8 cellular contexts compared by ENCODE assay signal in the genomic region with DNA sequence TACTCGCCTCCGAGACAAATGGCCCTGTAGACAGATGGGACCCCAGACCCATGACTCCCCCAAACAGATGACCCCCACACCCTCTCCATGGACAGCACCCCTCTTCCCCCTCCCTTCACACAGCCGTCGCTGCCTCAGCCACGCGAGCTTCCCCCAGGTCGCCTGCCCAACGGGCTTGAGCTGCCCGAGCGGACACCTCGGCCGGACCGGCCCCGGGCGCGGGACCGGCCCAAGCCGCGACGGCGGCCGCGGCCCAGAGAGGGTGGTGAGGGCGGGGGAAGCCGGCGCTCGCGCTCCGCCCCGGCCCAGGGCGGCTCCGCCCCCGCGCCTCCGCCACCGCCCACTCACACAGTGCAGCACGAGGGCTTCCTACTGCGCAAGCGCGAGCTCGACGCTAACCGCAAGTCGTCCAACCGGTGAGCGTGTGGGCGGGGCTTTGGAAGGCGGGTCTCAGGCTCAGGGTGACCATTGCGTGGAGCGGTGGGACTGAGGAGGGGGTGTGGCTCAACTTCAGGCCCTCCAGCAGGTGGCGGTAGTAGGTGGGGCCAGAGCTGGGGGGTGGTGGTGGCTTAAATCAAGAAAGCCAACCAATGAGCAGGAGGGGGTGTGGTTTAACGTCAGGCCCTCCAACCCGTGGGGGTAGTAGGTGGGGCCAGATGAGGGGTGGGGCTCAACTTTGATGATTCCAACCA. TPM values are rescaled to one million over a fixed set of nuclear protein-coding genes. Genes with fewer than 3 reads are reported as not detected.
DNase-seq lines count a peak whose midpoint lies in the region; ATAC-seq and TF ChIP-seq lines count a peak whose summit lies in the region.

No MANE protein-coding gene starts in this region.

- no peaks in the 10 kb centered on the region for H3K9me3 ChIP-seq in right lobe of liver

- peak; percentile 54 for TF ChIP-seq POLR2A in right lobe of liver (IDR thresholded peaks at IDR 0.05)

- DNase-seq in NCI-H748 (lab: John Stamatoyannopoulos, UW; ENCODE audit: unreplicated experiment) (peak; percentile 100), dorsolateral prefrontal cortex (peak; percentile 85 to 99 (median 98)), right lobe of liver (peak; percentile 99 to 100 (median 100))
- peak; percentile 93 to 94 for DNase-seq in activated CD4-positive, alpha-beta T cell treated with anti-CD3 and anti-CD28 coated beads, Interleukin-2, amount 50 U/mL, for 4 hours
- peak; percentile 93 for DNase-seq in stimulated activated CD4-positive, alpha-beta T cell treated with anti-CD3 and anti-CD28 coated beads, Interleukin-4, amount 100 ng/mL, for 24 hours

- WGBS in right lobe of liver (ENCODE audit: insufficient coverage, low coverage, low lambda C conversion rate, missing lambda C conversion rate) = under 1% methylated on average over 27 of the region's 53 CpGs

- H3K27ac ChIP-seq in C4-2B = peak overlapping the region; percentile 52
- H3K27ac ChIP-seq in dorsolateral prefrontal cortex = peak overlapping the region in 36 of 59 donors; percentile 10 to 80 (median 54)
- no peak overlapping the region for H3K27ac ChIP-seq in right lobe of liver

- TF ChIP-seq CTCF in C4-2B (conservative IDR thresholded peaks at IDR 0.05) = no peak
- peak in 23 of 56 donors; percentile 17 to 64 (median 49) for TF ChIP-seq CTCF in dorsolateral prefrontal cortex (IDR thresholded peaks at IDR 0.05 in 54 of 56, conservative IDR thresholded peaks at IDR 0.05 in 2 of 56; ENCODE audit: low read depth in 1 of 56, partially characterized antibody in 56 of 56)
- TF ChIP-seq CTCF in right lobe of liver (IDR thresholded peaks at IDR 0.05) = peak in 2 of 4 donors; percentile 30 to 40

- H3K27me3 ChIP-seq in dorsolateral prefrontal cortex (peaks cover 0 to 5% (median 0%) of the 10 kb centered on the region in 45 donors), right lobe of liver (peaks cover 0 to 10% of the 10 kb centered on the region in 2 donors)

- peak; percentile 91 for ATAC-seq in GM19397 (IDR thresholded peaks at IDR 0.05; ENCODE audit: unreplicated experiment)
- peak; percentile 73 for ATAC-seq in HG03565 (IDR thresholded peaks at IDR 0.05; ENCODE audit: unreplicated experiment)
- ATAC-seq in right lobe of liver = peak; percentile 97 to 98 (median 98)

- H3K4me3 ChIP-seq in dorsolateral prefrontal cortex (peak overlapping the region in 56 of 59 donors; percentile 20 to 65 (median 44)), right lobe of liver (peak overlapping the region; percentile 16 to 32 (median 21))

- no peaks in the 10 kb centered on the region for H3K36me3 ChIP-seq in right lobe of liver

- intact Hi-C loops in dorsolateral prefrontal cortex (cut with DNase I) (loop anchor here in 1 of 2 donors (2.0 kb wide), 1 partner anchor 40 kb away; no protein-coding TSS in a partner anchor), right lobe of liver (cut with DNase I) (no loop called here)

- peaks cover 0 to 11% (median 0%) of the 10 kb centered on the region in 4 donors for H3K4me1 ChIP-seq in right lobe of liver

RNA-seq across cellular contexts. Expression of a gene that starts 6.2 kb away (rescaled TPM):
- 10 to 100 TPM; 14.0 to 58.3 (median 25.4) TPM for total RNA-seq in dorsolateral prefrontal cortex
- 10 to 100 TPM; 16.1 to 29.0 (median 22.4) TPM for total RNA-seq in right lobe of liver

RNA-seq across cellular contexts. Expression of a gene that starts 30.7 kb away (rescaled TPM):
- total RNA-seq in dorsolateral prefrontal cortex = 100 to 1,000 TPM in 6 of 120 experiments, 10 to 100 TPM in 114; 36.1 to 111 (median 69.5) TPM
- total RNA-seq in right lobe of liver = 10 to 100 TPM; 19.3 to 40.8 (median 34.4) TPM

Comparison
In these comparisons a context has a peak if more than half of its experiments do, and no peak if none do; other contexts are left out.
1. H3K27ac ChIP-seq: peak in C4-2B (single experiment) and dorsolateral prefrontal cortex (36 of 59); none in right lobe of liver (0 of 3).
2. Peak in every context shown above with its lines, with median percentiles within 50 percentile points of each other: ATAC-seq and DNase-seq.